In the genomic region with DNA sequence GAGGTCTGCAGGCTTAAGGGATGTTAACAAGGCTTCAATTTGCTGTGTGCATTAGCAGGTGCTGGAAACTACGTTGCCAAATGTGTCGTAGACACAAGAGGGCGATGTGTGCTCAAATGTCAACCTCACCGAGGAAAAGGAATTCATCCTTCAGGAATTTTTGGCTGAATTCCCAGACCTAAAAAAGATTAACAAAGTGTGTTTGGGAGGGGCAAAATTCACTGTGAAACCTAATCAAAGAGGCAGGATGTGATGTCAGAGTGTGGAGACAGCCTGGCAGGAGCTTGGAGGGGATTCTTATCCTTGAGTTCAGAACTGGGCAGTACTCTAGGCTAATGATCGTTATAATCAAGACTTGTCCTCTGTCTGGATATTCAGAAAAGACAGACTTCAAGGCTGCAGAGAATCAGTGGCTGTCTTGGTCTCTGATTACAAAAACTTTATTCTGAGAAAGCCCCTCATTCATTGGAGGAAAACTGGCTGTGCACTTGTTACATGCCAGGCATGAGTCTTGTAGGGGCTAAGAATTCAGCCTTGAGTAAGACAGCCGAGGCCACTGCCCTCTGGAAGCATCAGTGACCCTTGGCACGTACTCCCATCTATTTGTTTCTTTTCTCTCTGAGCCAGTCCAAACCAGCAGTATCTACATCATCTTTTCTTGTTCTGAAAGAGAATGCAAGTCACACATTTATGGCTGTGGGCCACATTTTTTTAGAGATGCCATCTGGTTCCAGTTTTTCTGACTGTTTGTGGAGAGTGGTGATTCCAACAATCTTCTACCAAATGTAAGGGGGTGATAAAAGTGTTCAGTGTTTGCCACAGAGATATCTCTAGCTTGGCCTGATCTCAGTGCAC, we compare ENCODE assay signal across 1 cellular context.
A peak's percentile ranks its signal among the peaks of the same experiment; 100 is the strongest.
TF ChIP-seq lines count a peak whose summit lies in the region.

No MANE protein-coding gene starts in this region.

TF ChIP-seq in HepG2, 621 proteins besides CTCF, POLR2A, EP300 and RAD21 (continued from another document and continues in another):
- TF ChIP-seq, protein P1, sequence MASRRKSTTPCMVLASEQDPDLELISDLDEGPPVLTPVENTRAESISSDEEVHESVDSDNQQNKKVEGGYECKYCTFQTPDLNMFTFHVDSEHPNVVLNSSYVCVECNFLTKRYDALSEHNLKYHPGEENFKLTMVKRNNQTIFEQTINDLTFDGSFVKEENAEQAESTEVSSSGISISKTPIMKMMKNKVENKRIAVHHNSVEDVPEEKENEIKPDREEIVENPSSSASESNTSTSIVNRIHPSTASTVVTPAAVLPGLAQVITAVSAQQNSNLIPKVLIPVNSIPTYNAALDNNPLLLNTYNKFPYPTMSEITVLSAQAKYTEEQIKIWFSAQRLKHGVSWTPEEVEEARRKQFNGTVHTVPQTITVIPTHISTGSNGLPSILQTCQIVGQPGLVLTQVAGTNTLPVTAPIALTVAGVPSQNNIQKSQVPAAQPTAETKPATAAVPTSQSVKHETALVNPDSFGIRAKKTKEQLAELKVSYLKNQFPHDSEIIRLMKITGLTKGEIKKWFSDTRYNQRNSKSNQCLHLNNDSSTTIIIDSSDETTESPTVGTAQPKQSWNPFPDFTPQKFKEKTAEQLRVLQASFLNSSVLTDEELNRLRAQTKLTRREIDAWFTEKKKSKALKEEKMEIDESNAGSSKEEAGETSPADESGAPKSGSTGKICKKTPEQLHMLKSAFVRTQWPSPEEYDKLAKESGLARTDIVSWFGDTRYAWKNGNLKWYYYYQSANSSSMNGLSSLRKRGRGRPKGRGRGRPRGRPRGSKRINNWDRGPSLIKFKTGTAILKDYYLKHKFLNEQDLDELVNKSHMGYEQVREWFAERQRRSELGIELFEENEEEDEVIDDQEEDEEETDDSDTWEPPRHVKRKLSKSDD (CRISPR knock-in tag; IDR thresholded peaks at IDR 0.05; ENCODE audit: low read depth): no peak
- TF ChIP-seq ZNF17 (CRISPR knock-in tag; IDR thresholded peaks at IDR 0.05) (peak; percentile 82; the same call in 1 of the 2 replicates), IKZF4 (CRISPR knock-in tag; IDR thresholded peaks at IDR 0.05; ENCODE audit: borderline replicate concordance, low read depth, not compliant biosample characterization) (peak; percentile 39), CREM (IDR thresholded peaks at IDR 0.05) (peak; percentile 89), CREM (CRISPR knock-in tag; IDR thresholded peaks at IDR 0.05) (0 out of 2 replicates have a peak, but pooled peaks have one; percentile 16), ZNF546 (CRISPR knock-in tag; conservative IDR thresholded peaks at IDR 0.05) (no peak), ZNF780A (CRISPR knock-in tag; IDR thresholded peaks at IDR 0.05) (no peak), ZBTB42 (CRISPR knock-in tag; IDR thresholded peaks at IDR 0.05) (no peak), KDM3A (CRISPR knock-in tag; IDR thresholded peaks at IDR 0.05; ENCODE audit: low read depth) (peak; percentile 95), BCL6 (CRISPR knock-in tag; IDR thresholded peaks at IDR 0.05) (peak; percentile 88), ZNF572 (CRISPR knock-in tag; IDR thresholded peaks at IDR 0.05) (no peak), TFDP2 (CRISPR knock-in tag; IDR thresholded peaks at IDR 0.05) (peak; percentile 54; the same call in 1 of the 2 replicates), MATR3 (CRISPR knock-in tag; IDR thresholded peaks at IDR 0.05) (no peak), POGZ (CRISPR knock-in tag; IDR thresholded peaks at IDR 0.05) (peak; percentile 82), NR2C2 (CRISPR knock-in tag; IDR thresholded peaks at IDR 0.05; ENCODE audit: borderline replicate concordance) (no peak), FOXK2 (IDR thresholded peaks at IDR 0.05) (no peak), PCBP1 (IDR thresholded peaks at IDR 0.05; ENCODE audit: borderline replicate concordance, low read depth, low read length) (no peak), CENPX (CRISPR knock-in tag; IDR thresholded peaks at IDR 0.05) (no peak), ZNF704 (CRISPR knock-in tag; IDR thresholded peaks at IDR 0.05; ENCODE audit: borderline replicate concordance) (no peak), KIAA2018 (CRISPR knock-in tag; IDR thresholded peaks at IDR 0.05; ENCODE audit: borderline replicate concordance) (no peak), ZNF230 (CRISPR knock-in tag; IDR thresholded peaks at IDR 0.05) (0 out of 2 replicates have a peak, but pooled peaks have one; percentile 15), CEBPG (CRISPR knock-in tag; IDR thresholded peaks at IDR 0.05) (peak; percentile 79)
- TF ChIP-seq, protein P2, sequence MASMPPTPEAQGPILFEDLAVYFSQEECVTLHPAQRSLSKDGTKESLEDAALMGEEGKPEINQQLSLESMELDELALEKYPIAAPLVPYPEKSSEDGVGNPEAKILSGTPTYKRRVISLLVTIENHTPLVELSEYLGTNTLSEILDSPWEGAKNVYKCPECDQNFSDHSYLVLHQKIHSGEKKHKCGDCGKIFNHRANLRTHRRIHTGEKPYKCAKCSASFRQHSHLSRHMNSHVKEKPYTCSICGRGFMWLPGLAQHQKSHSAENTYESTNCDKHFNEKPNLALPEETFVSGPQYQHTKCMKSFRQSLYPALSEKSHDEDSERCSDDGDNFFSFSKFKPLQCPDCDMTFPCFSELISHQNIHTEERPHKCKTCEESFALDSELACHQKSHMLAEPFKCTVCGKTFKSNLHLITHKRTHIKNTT (CRISPR knock-in tag; IDR thresholded peaks at IDR 0.05): no peak
- TF ChIP-seq, protein P3, sequence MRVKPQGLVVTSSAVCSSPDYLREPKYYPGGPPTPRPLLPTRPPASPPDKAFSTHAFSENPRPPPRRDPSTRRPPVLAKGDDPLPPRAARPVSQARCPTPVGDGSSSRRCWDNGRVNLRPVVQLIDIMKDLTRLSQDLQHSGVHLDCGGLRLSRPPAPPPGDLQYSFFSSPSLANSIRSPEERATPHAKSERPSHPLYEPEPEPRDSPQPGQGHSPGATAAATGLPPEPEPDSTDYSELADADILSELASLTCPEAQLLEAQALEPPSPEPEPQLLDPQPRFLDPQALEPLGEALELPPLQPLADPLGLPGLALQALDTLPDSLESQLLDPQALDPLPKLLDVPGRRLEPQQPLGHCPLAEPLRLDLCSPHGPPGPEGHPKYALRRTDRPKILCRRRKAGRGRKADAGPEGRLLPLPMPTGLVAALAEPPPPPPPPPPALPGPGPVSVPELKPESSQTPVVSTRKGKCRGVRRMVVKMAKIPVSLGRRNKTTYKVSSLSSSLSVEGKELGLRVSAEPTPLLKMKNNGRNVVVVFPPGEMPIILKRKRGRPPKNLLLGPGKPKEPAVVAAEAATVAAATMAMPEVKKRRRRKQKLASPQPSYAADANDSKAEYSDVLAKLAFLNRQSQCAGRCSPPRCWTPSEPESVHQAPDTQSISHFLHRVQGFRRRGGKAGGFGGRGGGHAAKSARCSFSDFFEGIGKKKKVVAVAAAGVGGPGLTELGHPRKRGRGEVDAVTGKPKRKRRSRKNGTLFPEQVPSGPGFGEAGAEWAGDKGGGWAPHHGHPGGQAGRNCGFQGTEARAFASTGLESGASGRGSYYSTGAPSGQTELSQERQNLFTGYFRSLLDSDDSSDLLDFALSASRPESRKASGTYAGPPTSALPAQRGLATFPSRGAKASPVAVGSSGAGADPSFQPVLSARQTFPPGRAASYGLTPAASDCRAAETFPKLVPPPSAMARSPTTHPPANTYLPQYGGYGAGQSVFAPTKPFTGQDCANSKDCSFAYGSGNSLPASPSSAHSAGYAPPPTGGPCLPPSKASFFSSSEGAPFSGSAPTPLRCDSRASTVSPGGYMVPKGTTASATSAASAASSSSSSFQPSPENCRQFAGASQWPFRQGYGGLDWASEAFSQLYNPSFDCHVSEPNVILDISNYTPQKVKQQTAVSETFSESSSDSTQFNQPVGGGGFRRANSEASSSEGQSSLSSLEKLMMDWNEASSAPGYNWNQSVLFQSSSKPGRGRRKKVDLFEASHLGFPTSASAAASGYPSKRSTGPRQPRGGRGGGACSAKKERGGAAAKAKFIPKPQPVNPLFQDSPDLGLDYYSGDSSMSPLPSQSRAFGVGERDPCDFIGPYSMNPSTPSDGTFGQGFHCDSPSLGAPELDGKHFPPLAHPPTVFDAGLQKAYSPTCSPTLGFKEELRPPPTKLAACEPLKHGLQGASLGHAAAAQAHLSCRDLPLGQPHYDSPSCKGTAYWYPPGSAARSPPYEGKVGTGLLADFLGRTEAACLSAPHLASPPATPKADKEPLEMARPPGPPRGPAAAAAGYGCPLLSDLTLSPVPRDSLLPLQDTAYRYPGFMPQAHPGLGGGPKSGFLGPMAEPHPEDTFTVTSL (CRISPR knock-in tag; IDR thresholded peaks at IDR 0.05; ENCODE audit: borderline replicate concordance): peak; percentile 73; the same call in 1 of the 2 replicates
- TF ChIP-seq, protein P4, sequence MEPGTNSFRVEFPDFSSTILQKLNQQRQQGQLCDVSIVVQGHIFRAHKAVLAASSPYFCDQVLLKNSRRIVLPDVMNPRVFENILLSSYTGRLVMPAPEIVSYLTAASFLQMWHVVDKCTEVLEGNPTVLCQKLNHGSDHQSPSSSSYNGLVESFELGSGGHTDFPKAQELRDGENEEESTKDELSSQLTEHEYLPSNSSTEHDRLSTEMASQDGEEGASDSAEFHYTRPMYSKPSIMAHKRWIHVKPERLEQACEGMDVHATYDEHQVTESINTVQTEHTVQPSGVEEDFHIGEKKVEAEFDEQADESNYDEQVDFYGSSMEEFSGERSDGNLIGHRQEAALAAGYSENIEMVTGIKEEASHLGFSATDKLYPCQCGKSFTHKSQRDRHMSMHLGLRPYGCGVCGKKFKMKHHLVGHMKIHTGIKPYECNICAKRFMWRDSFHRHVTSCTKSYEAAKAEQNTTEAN (CRISPR knock-in tag; conservative IDR thresholded peaks at IDR 0.05): 0 out of 2 replicates have a peak, but pooled peaks have one; percentile 52
- TF ChIP-seq, protein P5, sequence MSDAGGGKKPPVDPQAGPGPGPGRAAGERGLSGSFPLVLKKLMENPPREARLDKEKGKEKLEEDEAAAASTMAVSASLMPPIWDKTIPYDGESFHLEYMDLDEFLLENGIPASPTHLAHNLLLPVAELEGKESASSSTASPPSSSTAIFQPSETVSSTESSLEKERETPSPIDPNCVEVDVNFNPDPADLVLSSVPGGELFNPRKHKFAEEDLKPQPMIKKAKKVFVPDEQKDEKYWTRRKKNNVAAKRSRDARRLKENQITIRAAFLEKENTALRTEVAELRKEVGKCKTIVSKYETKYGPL (CRISPR knock-in tag; IDR thresholded peaks at IDR 0.05): 0 out of 2 replicates have a peak, but pooled peaks have one; percentile 23
